In genomic region chr1:245067257-245067656, GRCh38 we compare ENCODE assay signal across 24 cellular contexts.
"Had no signal": no experiment of that assay in that cellular context is flagged by ENCODE, and none has a peak within 500 bp of the region (broad histone marks: within the 10 kb centered on the region; RNA-seq: fewer than 3 reads in every experiment).

No MANE protein-coding gene starts in this region.

- H3K4me3 Mint-ChIP-seq: activated CD8-positive, alpha-beta T cell treated with anti-CD3 and anti-CD28 coated beads, Interleukin-2, amount 10 ng/mL, durations not matched to agents 7 days and 5 days; activated naive CD4-positive, alpha-beta T cell treated with anti-CD3 and anti-CD28 coated beads, Interleukin-2, amount 50 U/mL, for 24 hours; mesothelial cell of epicardium; naive B cell; neural progenitor cell; stimulated activated naive CD8-positive, alpha-beta T cell treated with anti-CD3 and anti-CD28 coated beads, Interleukin-15, amount 100 ng/mL, for 72 hours; T-helper 1 cell treated with Interleukin-12 subunit alpha and Interleukin-12 subunit beta and Interleukin-4 antibody, amounts not matched to agents 30 μg/mL and 1 μg/mL, for 36 hours; WTC11 had no signal

- H3K27ac Mint-ChIP-seq: activated CD8-positive, alpha-beta T cell treated with anti-CD3 and anti-CD28 coated beads, Interleukin-2, amount 10 ng/mL, durations not matched to agents 7 days and 5 days; activated naive CD4-positive, alpha-beta T cell treated with anti-CD3 and anti-CD28 coated beads, Interleukin-2, amount 50 U/mL, for 24 hours; mesothelial cell of epicardium; neural progenitor cell; stimulated activated naive CD8-positive, alpha-beta T cell treated with anti-CD3 and anti-CD28 coated beads, Interleukin-15, amount 100 ng/mL, for 72 hours; T-helper 1 cell treated with Interleukin-12 subunit alpha and Interleukin-12 subunit beta and Interleukin-4 antibody, amounts not matched to agents 30 μg/mL and 1 μg/mL, for 36 hours; WTC11 had no signal

- H3K4me3 ChIP-seq: adrenal gland, body of pancreas, esophagus muscularis mucosa, lower lobe of right lung, neural progenitor cell, ovary, spleen, thoracic aorta had no signal

- H3K36me3 ChIP-seq: adrenal gland, esophagus muscularis mucosa, lower lobe of right lung, neural progenitor cell, ovary, spleen, thoracic aorta had no signal

- H3K9me3 Mint-ChIP-seq: activated naive CD4-positive, alpha-beta T cell treated with anti-CD3 and anti-CD28 coated beads, Interleukin-2, amount 50 U/mL, for 24 hours; T-helper 1 cell treated with Interleukin-12 subunit alpha and Interleukin-12 subunit beta and Interleukin-4 antibody, amounts not matched to agents 30 μg/mL and 1 μg/mL, for 36 hours had no signal

- ATAC-seq: activated CD8-positive, alpha-beta T cell treated with anti-CD3 and anti-CD28 coated beads, Interleukin-2, amount 10 ng/mL, durations not matched to agents 7 days and 5 days; body of pancreas; lower lobe of right lung; sciatic nerve; stimulated activated naive CD8-positive, alpha-beta T cell treated with anti-CD3 and anti-CD28 coated beads, Interleukin-15, amount 100 ng/mL, for 72 hours; WTC11 had no signal

- H3K27me3 Mint-ChIP-seq: activated naive CD4-positive, alpha-beta T cell treated with anti-CD3 and anti-CD28 coated beads, Interleukin-2, amount 50 U/mL, for 24 hours; naive B cell; stimulated activated naive CD8-positive, alpha-beta T cell treated with anti-CD3 and anti-CD28 coated beads, Interleukin-15, amount 100 ng/mL, for 72 hours had no signal

- H3K27me3 ChIP-seq: adrenal gland, body of pancreas, esophagus muscularis mucosa, neural progenitor cell, ovary, spleen had no signal

- H3K4me1 ChIP-seq: adrenal gland, body of pancreas, esophagus muscularis mucosa, lower lobe of right lung, neural progenitor cell, spleen had no signal

- H3K9me3 ChIP-seq: adrenal gland, body of pancreas, esophagus muscularis mucosa, lower lobe of right lung, ovary, thoracic aorta had no signal

- DNase-seq: activated CD4-positive, alpha-beta T cell treated with anti-CD3 and anti-CD28 coated beads for 48 hours; activated CD8-positive, alpha-beta memory T cell treated with anti-CD3 and anti-CD28 coated beads, Interleukin-2, amount 50 U/mL, for 4 hours; activated CD8-positive, alpha-beta T cell treated with anti-CD3 and anti-CD28 coated beads, Interleukin-2, amount 10 ng/mL, durations not matched to agents 7 days and 5 days; activated effector memory CD4-positive, alpha-beta T cell treated with anti-CD3 and anti-CD28 coated beads, Interleukin-2, amount 50 U/mL, for 16 hours; activated T-cell treated with anti-CD3 and anti-CD28 coated beads, Interleukin-2, amount 50 U/mL, for 48 hours; adrenal gland; body of pancreas; central memory CD4-positive, alpha-beta T cell; cortex of kidney; effector CD4-positive, alpha-beta T cell; head of caudate nucleus; lower lobe of right lung; naive B cell; ovary; spleen; stimulated activated naive CD8-positive, alpha-beta T cell treated with anti-CD3 and anti-CD28 coated beads, Interleukin-15, amount 100 ng/mL, for 72 hours had no signal

- H3K4me1 Mint-ChIP-seq: activated naive CD4-positive, alpha-beta T cell treated with anti-CD3 and anti-CD28 coated beads, Interleukin-2, amount 50 U/mL, for 24 hours; mesothelial cell of epicardium; naive B cell; neural progenitor cell; stimulated activated naive CD8-positive, alpha-beta T cell treated with anti-CD3 and anti-CD28 coated beads, Interleukin-15, amount 100 ng/mL, for 72 hours; WTC11 had no signal
